Comparison of ENCODE assay signal across 16 cellular contexts in the genomic region with DNA sequence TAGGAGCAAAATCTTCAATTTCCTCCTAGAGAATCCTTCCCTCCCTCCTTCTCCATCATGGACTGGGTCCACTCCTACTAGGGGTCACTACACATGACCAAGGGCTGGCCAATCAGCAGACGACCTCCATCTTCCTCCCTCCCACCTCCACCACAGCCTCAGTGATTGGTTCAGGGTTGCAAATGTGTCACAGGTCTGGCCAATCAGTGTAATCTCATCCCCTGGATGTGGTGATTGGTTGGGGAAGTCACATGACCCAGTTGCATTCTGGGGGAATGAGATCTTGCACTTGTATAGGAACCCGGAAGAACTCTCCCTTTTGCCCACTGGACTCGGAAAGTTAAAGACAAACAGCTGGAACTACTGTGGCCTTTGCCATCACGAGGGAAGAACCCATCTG.
"Had no signal": no experiment of that assay in that cellular context is flagged by ENCODE, and none has a peak within 500 bp of the region (broad histone marks: within the 10 kb centered on the region; RNA-seq: fewer than 3 reads in every experiment).

No MANE protein-coding gene starts in this region.

- H3K36me3 ChIP-seq: esophagus squamous epithelium, heart right ventricle, neural progenitor cell, tibial artery, WERI-Rb-1 had no signal

- H3K27ac ChIP-seq: esophagus squamous epithelium, heart right ventricle, neural progenitor cell, tibial artery, WERI-Rb-1 had no signal

- H3K4me3 ChIP-seq: esophagus squamous epithelium, heart right ventricle, neural progenitor cell, tibial artery had no signal

- DNase-seq: activated CD4-positive, alpha-beta T cell treated with anti-CD3 and anti-CD28 coated beads, Interleukin-2, amount 50 U/mL, for 48 hours; activated gamma-delta T cell; dermis blood vessel endothelial cell; effector memory CD4-positive, alpha-beta T cell; esophagus squamous epithelium; heart right ventricle; immature natural killer cell; left ventricle myocardium superior; naive thymus-derived CD4-positive, alpha-beta T cell; stimulated activated CD4-positive, alpha-beta T cell treated with anti-CD3 and anti-CD28 coated beads, Interleukin-12 subunit alpha, Interleukin-12 subunit beta, amount 100 ng/mL, for 4 hours; stimulated activated CD4-positive, alpha-beta T cell treated with anti-CD3 and anti-CD28 coated beads, Interleukin-1b, Interleukin-23, amount 100 ng/mL, for 48 hours; stimulated activated CD8-positive, alpha-beta memory T cell treated with anti-CD3 and anti-CD28 coated beads, Interleukin-4, amount 100 ng/mL, for 48 hours; stimulated activated naive CD4-positive, alpha-beta T cell; tibial artery; WERI-Rb-1 had no signal

- H3K9me3 ChIP-seq: esophagus squamous epithelium, heart right ventricle, tibial artery had no signal

- H3K27me3 ChIP-seq: esophagus squamous epithelium, neural progenitor cell had no signal

- H3K4me1 ChIP-seq: esophagus squamous epithelium, heart right ventricle, tibial artery had no signal

- ATAC-seq: heart right ventricle; left ventricle myocardium superior; naive thymus-derived CD4-positive, alpha-beta T cell had no signal
